In genomic region chrX:7286461-7286860, GRCh38 we compare ENCODE assay signal across 24 cellular contexts.
"Had no signal": no experiment of that assay in that cellular context is flagged by ENCODE, and none has a peak within 500 bp of the region (broad histone marks: within the 10 kb centered on the region; RNA-seq: fewer than 3 reads in every experiment).

No MANE protein-coding gene starts in this region.

- H3K27me3 ChIP-seq: adrenal gland, colonic mucosa, gastroesophageal sphincter, heart right ventricle, ovary, right lobe of liver, stomach had no signal

- H3K4me1 ChIP-seq: adrenal gland, colonic mucosa, gastroesophageal sphincter, heart right ventricle, psoas muscle, right lobe of liver, stomach had no signal

- DNase-seq: activated CD4-positive, alpha-beta memory T cell treated with anti-CD3 and anti-CD28 coated beads for 36 hours; activated CD4-positive, alpha-beta T cell treated with anti-CD3 and anti-CD28 coated beads for 36 hours; activated gamma-delta T cell treated with Interleukin-2 at 50 U/mL for 16 hours; activated T-cell treated with anti-CD3 and anti-CD28 coated beads for 4 hours; adrenal gland; caudate nucleus; colonic mucosa; endodermal cell; erythroblast; heart right ventricle; mesendoderm; naive thymus-derived CD4-positive, alpha-beta T cell; ovary; psoas muscle; right lobe of liver; stimulated activated CD4-positive, alpha-beta T cell treated with anti-CD3 and anti-CD28 coated beads, Interleukin-4, amount 100 ng/mL, for 24 hours; stomach had no signal

- H3K36me3 ChIP-seq: adrenal gland, colonic mucosa, gastroesophageal sphincter, heart right ventricle, ovary, right lobe of liver had no signal

- H3K4me1 Mint-ChIP-seq: activated CD4-positive, alpha-beta T cell treated with anti-CD3 and anti-CD28 coated beads for 36 hours; naive thymus-derived CD4-positive, alpha-beta T cell; stimulated activated effector memory CD8-positive, alpha-beta T cell treated with anti-CD3 and anti-CD28 coated beads, Interleukin-12 subunit alpha, Interleukin-12 subunit beta, amount 100 ng/mL, for 72 hours had no signal

- FAIRE-seq: TTC549 had no signal

- H3K9me3 ChIP-seq: adrenal gland, colonic mucosa, gastroesophageal sphincter, heart right ventricle, ovary, psoas muscle, right lobe of liver, stomach had no signal

- H3K27ac ChIP-seq: adrenal gland, colonic mucosa, gastroesophageal sphincter, heart right ventricle, ovary, psoas muscle, right lobe of liver, stomach had no signal

- H3K4me3 ChIP-seq: adrenal gland, colonic mucosa, gastroesophageal sphincter, heart right ventricle, ovary, psoas muscle, right lobe of liver, stomach had no signal

- H3K4me3 Mint-ChIP-seq: activated CD4-positive, alpha-beta memory T cell treated with anti-CD3 and anti-CD28 coated beads for 36 hours; activated CD4-positive, alpha-beta T cell treated with anti-CD3 and anti-CD28 coated beads for 36 hours; activated T-helper 1 cell treated with anti-CD3 and anti-CD28 coated beads, Interleukin-12 subunit alpha, Interleukin-12 subunit beta, Interleukin-2, Interleukin-4 antibody, amounts not matched to agents 30 ng/mL and 10 ng/mL and 1 ng/mL, durations not matched to agents 14 hours and 24 hours and 36 hours; endodermal cell; naive thymus-derived CD4-positive, alpha-beta T cell; stimulated activated effector memory CD8-positive, alpha-beta T cell treated with anti-CD3 and anti-CD28 coated beads, Interleukin-12 subunit alpha, Interleukin-12 subunit beta, amount 100 ng/mL, for 72 hours; T-helper 2 cell treated with Interferon-gamma antibody and Interleukin-4, amounts not matched to agents 5 μg/mL and 100 μg/mL, for 36 hours; WTC11 had no signal

- H3K27ac Mint-ChIP-seq: activated CD4-positive, alpha-beta memory T cell treated with anti-CD3 and anti-CD28 coated beads for 36 hours; activated CD4-positive, alpha-beta T cell treated with anti-CD3 and anti-CD28 coated beads for 36 hours; activated naive CD4-positive, alpha-beta T cell treated with anti-CD3 and anti-CD28 coated beads, Interleukin-2, amount 50 U/mL, for 72 hours; activated T-helper 1 cell treated with anti-CD3 and anti-CD28 coated beads, Interleukin-12 subunit alpha, Interleukin-12 subunit beta, Interleukin-2, Interleukin-4 antibody, amounts not matched to agents 30 ng/mL and 10 ng/mL and 1 ng/mL, durations not matched to agents 14 hours and 24 hours and 36 hours; endodermal cell; naive thymus-derived CD4-positive, alpha-beta T cell; stimulated activated effector memory CD8-positive, alpha-beta T cell treated with anti-CD3 and anti-CD28 coated beads, Interleukin-12 subunit alpha, Interleukin-12 subunit beta, amount 100 ng/mL, for 72 hours; T-helper 2 cell treated with Interferon-gamma antibody and Interleukin-4, amounts not matched to agents 5 μg/mL and 100 μg/mL, for 36 hours; WTC11 had no signal

- ATAC-seq: activated CD4-positive, alpha-beta T cell treated with anti-CD3 and anti-CD28 coated beads for 36 hours; activated naive CD4-positive, alpha-beta T cell treated with anti-CD3 and anti-CD28 coated beads, Interleukin-2, amount 50 U/mL, for 72 hours; gastroesophageal sphincter; heart right ventricle; naive thymus-derived CD4-positive, alpha-beta T cell; psoas muscle; right lobe of liver; stimulated activated effector memory CD8-positive, alpha-beta T cell treated with anti-CD3 and anti-CD28 coated beads, Interleukin-12 subunit alpha, Interleukin-12 subunit beta, amount 100 ng/mL, for 72 hours; WTC11 had no signal

- H3K9me3 Mint-ChIP-seq: activated CD4-positive, alpha-beta memory T cell treated with anti-CD3 and anti-CD28 coated beads for 36 hours; activated naive CD4-positive, alpha-beta T cell treated with anti-CD3 and anti-CD28 coated beads, Interleukin-2, amount 50 U/mL, for 72 hours; activated T-helper 1 cell treated with anti-CD3 and anti-CD28 coated beads, Interleukin-12 subunit alpha, Interleukin-12 subunit beta, Interleukin-2, Interleukin-4 antibody, amounts not matched to agents 30 ng/mL and 10 ng/mL and 1 ng/mL, durations not matched to agents 14 hours and 24 hours and 36 hours; endodermal cell; naive thymus-derived CD4-positive, alpha-beta T cell; stimulated activated effector memory CD8-positive, alpha-beta T cell treated with anti-CD3 and anti-CD28 coated beads, Interleukin-12 subunit alpha, Interleukin-12 subunit beta, amount 100 ng/mL, for 72 hours; T-helper 2 cell treated with Interferon-gamma antibody and Interleukin-4, amounts not matched to agents 5 μg/mL and 100 μg/mL, for 36 hours; WTC11 had no signal

- H3K27me3 Mint-ChIP-seq: activated CD4-positive, alpha-beta memory T cell treated with anti-CD3 and anti-CD28 coated beads for 36 hours; activated CD4-positive, alpha-beta T cell treated with anti-CD3 and anti-CD28 coated beads for 36 hours; naive thymus-derived CD4-positive, alpha-beta T cell had no signal

- H3K36me3 Mint-ChIP-seq: activated CD4-positive, alpha-beta memory T cell treated with anti-CD3 and anti-CD28 coated beads for 36 hours; activated naive CD4-positive, alpha-beta T cell treated with anti-CD3 and anti-CD28 coated beads, Interleukin-2, amount 50 U/mL, for 72 hours; naive thymus-derived CD4-positive, alpha-beta T cell; stimulated activated effector memory CD8-positive, alpha-beta T cell treated with anti-CD3 and anti-CD28 coated beads, Interleukin-12 subunit alpha, Interleukin-12 subunit beta, amount 100 ng/mL, for 72 hours; WTC11 had no signal
